ENCODE assay signal across 15 cellular contexts in the genomic region with DNA sequence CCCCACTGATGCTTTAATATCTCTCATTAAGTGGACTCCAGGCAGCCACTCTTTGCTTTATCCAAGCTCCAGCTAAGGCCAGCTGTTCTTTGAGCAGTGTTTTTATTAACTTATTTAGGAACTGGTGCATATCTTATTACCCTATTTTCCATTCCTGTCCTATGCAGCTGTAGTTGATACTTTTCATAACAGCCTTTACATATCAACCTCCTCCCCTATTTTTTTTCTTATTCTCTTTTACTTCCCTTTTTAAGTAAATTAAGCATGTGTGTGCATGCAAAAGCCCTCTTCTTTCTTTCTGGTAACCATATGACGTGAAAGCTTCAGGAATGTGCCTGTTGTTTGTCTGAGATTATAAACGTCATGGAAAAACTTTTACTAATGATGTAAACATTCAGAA.
DNase-seq lines count a peak whose midpoint lies in the region; ATAC-seq and TF ChIP-seq lines count a peak whose summit lies in the region.
"Had no signal": no experiment of that assay in that cellular context is flagged by ENCODE, and none has a peak within 500 bp of the region (broad histone marks: within the 10 kb centered on the region; RNA-seq: fewer than 3 reads in every experiment).

No MANE protein-coding gene starts in this region.

- H4K20me1 ChIP-seq in Karpas-422 (ENCODE audit: insufficient read depth, low read depth, low read length) (no peaks in the 10 kb centered on the region), osteoblast (ENCODE audit: insufficient read depth, low read length) (no peaks in the 10 kb centered on the region)

- H3K4me3 ChIP-seq in Karpas-422 (ENCODE audit: low read length) (no peak overlapping the region), osteoblast (ENCODE audit: insufficient read depth, low read length) (no peak overlapping the region)
- H3K4me3 ChIP-seq: body of pancreas, lung, thoracic aorta had no signal

- DNase-seq in Karpas-422 (peak; percentile 61), NOMO-1 treated with dmso at 0.1 percent for 144 hours (lab: John Stamatoyannopoulos, UW; ENCODE audit: unreplicated experiment) (peak; percentile 37), dedifferentiated amniotic fluid mesenchymal stem cell (ENCODE audit: extremely low spot score) (peak; percentile 78), osteoblast (ENCODE audit: insufficient read length, low spot score, missing footprints) (no peak), dermis blood vessel endothelial cell (no peak), NCI-H1436 (lab: John Stamatoyannopoulos, UW) (no peak), NCI-H187 (lab: John Stamatoyannopoulos, UW) (no peak)
- DNase-seq: activated CD4-positive, alpha-beta T cell treated with anti-CD3 and anti-CD28 coated beads, Interleukin-2, amount 50 U/mL, for 4 hours; body of pancreas; CD4-positive, alpha-beta memory T cell; NCI-H345 had no signal

- ATAC-seq in HG02642 (IDR thresholded peaks at IDR 0.05; ENCODE audit: poor library complexity, unreplicated experiment): no peak
- ATAC-seq: body of pancreas had no signal

- TF ChIP-seq CTCF in osteoblast (IDR thresholded peaks at IDR 0.05; ENCODE audit: extremely low read depth, low read depth, low read length): no peak

- H3K4me1 ChIP-seq in Karpas-422 (ENCODE audit: low read length) (peaks cover 13% of the 10 kb centered on the region), osteoblast (ENCODE audit: insufficient read depth, low read length) (peaks cover 13% of the 10 kb centered on the region)
- H3K4me1 ChIP-seq: body of pancreas had no signal

- H3K27ac ChIP-seq in Karpas-422 (ENCODE audit: low read length): no peak overlapping the region
- peak overlapping the region; percentile 67 for H3K27ac ChIP-seq in osteoblast (ENCODE audit: low read depth, low read length)
- H3K27ac ChIP-seq: body of pancreas, neutrophil, thoracic aorta had no signal

- H2AFZ ChIP-seq in Karpas-422 (ENCODE audit: low read length) (no peak overlapping the region), osteoblast (ENCODE audit: low read length) (peak overlapping the region; percentile 13)

- peak overlapping the region; percentile 35 for H3K4me2 ChIP-seq in Karpas-422 (ENCODE audit: low read depth, low read length, poor library complexity, severe bottlenecking)
- H3K4me2 ChIP-seq in osteoblast (ENCODE audit: insufficient read depth, low read length): no peak overlapping the region

- H3K36me3 ChIP-seq in Karpas-422 (ENCODE audit: insufficient read depth, low read length) (no peaks in the 10 kb centered on the region), osteoblast (ENCODE audit: insufficient read depth, low read length) (no peaks in the 10 kb centered on the region)
- H3K36me3 ChIP-seq: neutrophil, thoracic aorta had no signal

- H3K27me3 ChIP-seq in Karpas-422 (ENCODE audit: low read length): no peaks in the 10 kb centered on the region
- no peaks in the 10 kb centered on the region for H3K27me3 ChIP-seq in osteoblast (ENCODE audit: insufficient read depth, low read length)
- H3K27me3 ChIP-seq: body of pancreas, neutrophil had no signal

- H3K9ac ChIP-seq in Karpas-422 (ENCODE audit: low read length): no peak overlapping the region

- no peaks in the 10 kb centered on the region for H3K9me3 ChIP-seq in Karpas-422 (ENCODE audit: low read length)
- H3K9me3 ChIP-seq in osteoblast (ENCODE audit: low read depth, low read length): no peaks in the 10 kb centered on the region
- H3K9me3 ChIP-seq: body of pancreas, neutrophil, thoracic aorta had no signal

- H3K79me2 ChIP-seq in Karpas-422 (ENCODE audit: low read length) (no peaks in the 10 kb centered on the region), osteoblast (ENCODE audit: insufficient read depth, low read length) (no peaks in the 10 kb centered on the region)

- no peaks in the 10 kb centered on the region for H3K9me2 ChIP-seq in Karpas-422 (replicated peaks; ENCODE audit: insufficient read depth, low read length)

Comparison
In these comparisons a context has a peak if more than half of its experiments do, and no peak if none do; other contexts are left out.
1. DNase-seq: peak in Karpas-422 (single experiment), NOMO-1 treated with dmso at 0.1 percent for 144 hours (single experiment) and dedifferentiated amniotic fluid mesenchymal stem cell (single experiment); none in osteoblast (single experiment), dermis blood vessel endothelial cell (single experiment), NCI-H1436 (single experiment) and NCI-H187 (0 of 2).